In genomic region chr20:36182604-36183154, GRCh38 we compare ENCODE assay signal across 17 cellular contexts. TPM values are rescaled to one million over a fixed set of nuclear protein-coding genes. Genes with fewer than 3 reads are reported as not detected.
A peak's percentile ranks its signal among the peaks of the same experiment; 100 is the strongest.
DNase-seq lines count a peak whose midpoint lies in the region; ATAC-seq and TF ChIP-seq lines count a peak whose summit lies in the region.
"Had no signal": no experiment of that assay in that cellular context is flagged by ENCODE, and none has a peak within 500 bp of the region (broad histone marks: within the 10 kb centered on the region; RNA-seq: fewer than 3 reads in every experiment).

No MANE protein-coding gene starts in this region.

- H3K27ac ChIP-seq in right lobe of liver, result peak overlapping the region in 1 of 3 donors; percentile 43

- ATAC-seq in right lobe of liver (peak in 3 of 4 donors; percentile 5 to 29 (median 28)), GM19467 (IDR thresholded peaks at IDR 0.05; ENCODE audit: unreplicated experiment) (no peak)
- ATAC-seq in stimulated activated effector memory CD8-positive, alpha-beta T cell treated with anti-CD3 and anti-CD28 coated beads, Interleukin-12 subunit alpha, Interleukin-12 subunit beta, amount 100 ng/mL, for 72 hours, result no peak
- ATAC-seq: SK-N-SH treated with all-trans-retinoic acid at 6 μM for 48 hours had no signal

- H3K27me3 Mint-ChIP-seq in HFFc6 (ENCODE audit: insufficient read depth), result peaks cover 4% of the 10 kb centered on the region
- H3K27me3 Mint-ChIP-seq: CD4-positive, alpha-beta memory T cell had no signal

- TF ChIP-seq POLR2A in right lobe of liver (IDR thresholded peaks at IDR 0.05), result no peak

- H3K27me3 ChIP-seq in right lobe of liver, result no peaks in the 10 kb centered on the region
- H3K27me3 ChIP-seq: Peyer's patch had no signal

- DNase-seq in HFFc6 (no peak), choroid plexus epithelial cell (ENCODE audit: low read depth) (peak; percentile 8), right lobe of liver (no peak), mesenteric fat pad (ENCODE audit: low spot score) (no peak)
- DNase-seq in stimulated activated effector memory CD8-positive, alpha-beta T cell treated with anti-CD3 and anti-CD28 coated beads, Interleukin-12 subunit alpha, Interleukin-12 subunit beta, amount 100 ng/mL, for 72 hours (ENCODE audit: low spot score in 2 of 2), result no peak
- DNase-seq in activated CD8-positive, alpha-beta memory T cell treated with anti-CD3 and anti-CD28 coated beads, Interleukin-2, amount 50 U/mL, for 48 hours, result no peak
- DNase-seq: CD4-positive, alpha-beta memory T cell; GOT3; KG1; NCI-H1092 treated with DMSO at 0.1 percent for 48 hours; NCI-H2029 treated with DMSO at 0.1 percent for 48 hours; NCI-H345; NCI-H774; NK-92 treated with Interleukin-12 subunit alpha and Interleukin-12 subunit beta, amount 100 ng/mL, for 24 hours had no signal

- H3K4me1 ChIP-seq in right lobe of liver, result peaks cover 0 to 12% (median 0%) of the 10 kb centered on the region in 4 donors

- peaks cover 7% of the 10 kb centered on the region for H3K36me3 Mint-ChIP-seq in HFFc6 (ENCODE audit: low read depth)
- H3K36me3 Mint-ChIP-seq in stimulated activated effector memory CD8-positive, alpha-beta T cell treated with anti-CD3 and anti-CD28 coated beads, Interleukin-12 subunit alpha, Interleukin-12 subunit beta, amount 100 ng/mL, for 72 hours, result no peaks in the 10 kb centered on the region
- H3K36me3 Mint-ChIP-seq: CD4-positive, alpha-beta memory T cell had no signal

- no peaks in the 10 kb centered on the region for H3K9me3 Mint-ChIP-seq in HFFc6
- no peaks in the 10 kb centered on the region for H3K9me3 Mint-ChIP-seq in stimulated activated effector memory CD8-positive, alpha-beta T cell treated with anti-CD3 and anti-CD28 coated beads, Interleukin-12 subunit alpha, Interleukin-12 subunit beta, amount 100 ng/mL, for 72 hours
- H3K9me3 Mint-ChIP-seq: CD4-positive, alpha-beta memory T cell had no signal

- WGBS in right lobe of liver (ENCODE audit: insufficient coverage, low coverage, low lambda C conversion rate, missing lambda C conversion rate), result 74% methylated on average over 2 of the region's 6 CpGs

- intact Hi-C loops in right lobe of liver (cut with DNase I), result no loop called here

- H3K27ac Mint-ChIP-seq in HFFc6, result peak overlapping the region; percentile 78
- H3K27ac Mint-ChIP-seq in stimulated activated effector memory CD8-positive, alpha-beta T cell treated with anti-CD3 and anti-CD28 coated beads, Interleukin-12 subunit alpha, Interleukin-12 subunit beta, amount 100 ng/mL, for 72 hours, result peak overlapping the region; percentile 43

- H3K4me3 ChIP-seq in choroid plexus epithelial cell (ENCODE audit: low read depth, low read length) (no peak overlapping the region), right lobe of liver (no peak overlapping the region)
- H3K4me3 ChIP-seq: Peyer's patch had no signal

- H3K4me1 Mint-ChIP-seq in HFFc6 (ENCODE audit: low read depth), result peaks cover 12% of the 10 kb centered on the region
- H3K4me1 Mint-ChIP-seq in stimulated activated effector memory CD8-positive, alpha-beta T cell treated with anti-CD3 and anti-CD28 coated beads, Interleukin-12 subunit alpha, Interleukin-12 subunit beta, amount 100 ng/mL, for 72 hours, result no peaks in the 10 kb centered on the region
- H3K4me1 Mint-ChIP-seq: CD4-positive, alpha-beta memory T cell had no signal

- no peaks in the 10 kb centered on the region for H3K36me3 ChIP-seq in right lobe of liver

- no peak for TF ChIP-seq CTCF in HFFc6 (IDR thresholded peaks at IDR 0.05)
- TF ChIP-seq CTCF in choroid plexus epithelial cell (conservative IDR thresholded peaks at IDR 0.05; ENCODE audit: low read depth, low read length), result no peak
- no peak for TF ChIP-seq CTCF in right lobe of liver (IDR thresholded peaks at IDR 0.05)

- no peaks in the 10 kb centered on the region for H3K9me3 ChIP-seq in right lobe of liver
- H3K9me3 ChIP-seq: Peyer's patch had no signal

- no peak overlapping the region for H3K4me3 Mint-ChIP-seq in HFFc6
- no peak overlapping the region for H3K4me3 Mint-ChIP-seq in stimulated activated effector memory CD8-positive, alpha-beta T cell treated with anti-CD3 and anti-CD28 coated beads, Interleukin-12 subunit alpha, Interleukin-12 subunit beta, amount 100 ng/mL, for 72 hours
- H3K4me3 Mint-ChIP-seq: CD4-positive, alpha-beta memory T cell had no signal

RNA-seq across cellular contexts. Expression of gene EPB41L1, which starts 28.1 kb away (rescaled TPM):
- 10 to 100 TPM; 41.9 to 51.0 (median 43.4) TPM for total RNA-seq in HFFc6 (2021; fragmentation: NEBNext Ultra II Directional; extraction: Animal tissue kit (Norgen Biotek cat#: 25700))
- total RNA-seq in right lobe of liver (10 to 100 TPM in 1 of 6 experiments, 1 to 10 TPM in 5; 3.1 to 13.2 (median 5.3) TPM), mesenteric fat pad (59.7 TPM)

RNA-seq across cellular contexts. Expression of gene AAR2, which starts 53.6 kb away (rescaled TPM):
- 10 to 100 TPM; 20.4 to 25.9 (median 23.7) TPM for total RNA-seq in HFFc6 (2021; fragmentation: NEBNext Ultra II Directional; extraction: Animal tissue kit (Norgen Biotek cat#: 25700))
- total RNA-seq in right lobe of liver, result 10 to 100 TPM; 11.8 to 16.7 (median 13.5) TPM
- 27.1 TPM for total RNA-seq in mesenteric fat pad

Comparison
In these comparisons a context has a peak if more than half of its experiments do, and no peak if none do; other contexts are left out.
1. ATAC-seq: peak in right lobe of liver (3 of 4); none in stimulated activated effector memory CD8-positive, alpha-beta T cell treated with anti-CD3 and anti-CD28 coated beads, Interleukin-12 subunit alpha, Interleukin-12 subunit beta, amount 100 ng/mL, for 72 hours (single experiment) and GM19467 (single experiment).